ENCODE assay signal across 17 cellular contexts in the genomic region with DNA sequence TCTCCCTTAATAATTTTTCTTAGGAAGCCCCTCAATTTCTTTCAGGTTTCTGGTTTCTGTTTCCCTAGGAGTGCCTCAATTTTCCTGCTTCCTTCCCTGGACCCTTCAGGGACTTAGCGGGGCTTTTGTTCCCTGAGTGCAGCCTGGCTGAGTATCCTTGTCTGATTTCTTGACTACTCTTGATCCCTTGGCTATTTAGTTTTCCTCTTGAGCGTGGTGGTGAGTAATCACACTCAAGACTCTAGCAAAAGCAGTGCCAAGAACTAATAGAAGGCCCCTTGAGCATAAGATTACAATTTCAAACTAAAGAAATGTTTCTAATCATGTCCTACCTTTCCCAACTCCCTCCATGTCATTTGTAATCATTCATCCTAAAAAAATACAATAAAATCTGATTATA.
DNase-seq lines count a peak whose midpoint lies in the region; ATAC-seq and TF ChIP-seq lines count a peak whose summit lies in the region.
"Had no signal": no experiment of that assay in that cellular context is flagged by ENCODE, and none has a peak within 500 bp of the region (broad histone marks: within the 10 kb centered on the region; RNA-seq: fewer than 3 reads in every experiment).

No MANE protein-coding gene starts in this region.

- no peak for TF ChIP-seq CTCF in HFFc6 (IDR thresholded peaks at IDR 0.05)
- no peak for TF ChIP-seq CTCF in astrocyte of the spinal cord (IDR thresholded peaks at IDR 0.05; ENCODE audit: low read depth, low read length)
- TF ChIP-seq CTCF in OCI-LY7 (conservative IDR thresholded peaks at IDR 0.05; ENCODE audit: low read length), result no peak
- no peak for TF ChIP-seq CTCF in breast epithelium (IDR thresholded peaks at IDR 0.05)

- no peak for TF ChIP-seq POLR2A in breast epithelium (IDR thresholded peaks at IDR 0.05)

- H3K79me2 ChIP-seq in OCI-LY7 (ENCODE audit: insufficient read depth, low read depth, low read length), result no peaks in the 10 kb centered on the region

- H3K36me3 ChIP-seq in OCI-LY7 (ENCODE audit: insufficient read depth, low read length) (no peaks in the 10 kb centered on the region), breast epithelium (no peaks in the 10 kb centered on the region)

- no peak overlapping the region for H3K4me2 ChIP-seq in OCI-LY7 (ENCODE audit: low read length)

- H3K9me3 ChIP-seq in OCI-LY7 (ENCODE audit: low read length) (no peaks in the 10 kb centered on the region), breast epithelium (no peaks in the 10 kb centered on the region)
- H3K9me3 ChIP-seq: body of pancreas had no signal

- ATAC-seq in HG03095 (IDR thresholded peaks at IDR 0.05; ENCODE audit: unreplicated experiment), result no peak
- ATAC-seq: body of pancreas, PC-3 had no signal

- BruUV-seq in OCI-LY7 (replicated peaks; lab: Mats Ljungman, UMichigan), result no TSS peak

- H3K36me3 Mint-ChIP-seq in HFFc6 (ENCODE audit: low read depth), result no peaks in the 10 kb centered on the region; the same call in 1 of the 2 replicates

- peak overlapping the region; percentile 67; the same call in 1 of the 2 replicates for H3K27ac Mint-ChIP-seq in HFFc6
- H3K27ac Mint-ChIP-seq: activated B cell treated with CpG ODN at 0.5 μM for 24 hours had no signal

- no peaks in the 10 kb centered on the region for H4K20me1 ChIP-seq in OCI-LY7 (ENCODE audit: insufficient read depth, low read length)

- H3K4me1 Mint-ChIP-seq in HFFc6 (ENCODE audit: low read depth), result peaks cover 75% of the 10 kb centered on the region

- no peaks in the 10 kb centered on the region for H3K9me2 ChIP-seq in OCI-LY7 (ENCODE audit: insufficient read depth, low read length)

- CTCF ChIA-PET in OCI-LY7 (lab: Charles Lee; ENCODE audit: unreplicated experiment), result no interaction called here

- no peaks in the 10 kb centered on the region for H3K9me3 Mint-ChIP-seq in HFFc6
- H3K9me3 Mint-ChIP-seq: activated B cell treated with CpG ODN at 0.5 μM for 24 hours had no signal

- H3K27me3 ChIP-seq in breast epithelium, result no peaks in the 10 kb centered on the region
- H3K27me3 ChIP-seq: body of pancreas had no signal

- in situ Hi-C loops in astrocyte of the spinal cord (cut with HindIII; ENCODE audit: low sequenced_read_pairs), result no loop called here

- no peak overlapping the region for H3K4me3 ChIP-seq in astrocyte of the spinal cord (ENCODE audit: low read depth, low read length)
- H3K4me3 ChIP-seq in OCI-LY7 (ENCODE audit: low read depth, low read length, poor library complexity, severe bottlenecking), result no peak overlapping the region
- no peak overlapping the region for H3K4me3 ChIP-seq in breast epithelium
- H3K4me3 ChIP-seq: body of pancreas had no signal

- H3K4me1 ChIP-seq in OCI-LY7 (ENCODE audit: insufficient read depth, low read length, poor library complexity, severe bottlenecking), result peaks cover 12% of the 10 kb centered on the region
- H3K4me1 ChIP-seq in breast epithelium, result no peaks in the 10 kb centered on the region
- H3K4me1 ChIP-seq: body of pancreas had no signal

- intact Hi-C loops in OCI-LY7 (cut with micrococcal nuclease; ENCODE audit: unreplicated experiment) (no loop called here), breast epithelium (cut with DNase I; ENCODE audit: low total_unique reads) (no loop called here)

- POLR2A ChIA-PET in OCI-LY7 (lab: Charles Lee), result no interaction called here

- DNase-seq in HFFc6 (peak; percentile 45), astrocyte of the spinal cord (ENCODE audit: low read depth, low spot score) (peak; percentile 60), iris pigment epithelial cell (ENCODE audit: low read depth) (peak; percentile 84), OCI-LY7 (ENCODE audit: low spot score) (no peak), breast epithelium (ENCODE audit: low spot score in 2 of 2) (no peak), HPDE6-E6E7 (ENCODE audit: extremely low spot score) (no peak)
- DNase-seq: activated B cell treated with CpG ODN at 0.5 μM for 24 hours; body of pancreas; effector CD8-positive, alpha-beta T cell; GDM1; Karpas-422; NCI-H146; NCI-H524; PC-3; T-helper 1 cell had no signal

- no peak overlapping the region for H2AFZ ChIP-seq in OCI-LY7 (ENCODE audit: low read length)

- no peak overlapping the region for H3K4me3 Mint-ChIP-seq in HFFc6
- H3K4me3 Mint-ChIP-seq: activated B cell treated with CpG ODN at 0.5 μM for 24 hours had no signal

- H3K27ac ChIP-seq in OCI-LY7 (ENCODE audit: low read depth, low read length, poor library complexity, severe bottlenecking) (no peak overlapping the region), breast epithelium (no peak overlapping the region)
- H3K27ac ChIP-seq: body of pancreas, HL-60 had no signal

- H3K27me3 Mint-ChIP-seq in HFFc6 (ENCODE audit: insufficient read depth), result peaks cover 1% of the 10 kb centered on the region
- H3K27me3 Mint-ChIP-seq: activated B cell treated with CpG ODN at 0.5 μM for 24 hours had no signal

Comparison
In these comparisons a context has a peak if more than half of its experiments do, and no peak if none do; other contexts are left out.
1. DNase-seq: peak in HFFc6 (single experiment), astrocyte of the spinal cord (single experiment) and iris pigment epithelial cell (single experiment); none in OCI-LY7 (single experiment), breast epithelium (0 of 2) and HPDE6-E6E7 (single experiment).